Comparison of ENCODE assay signal across 20 cellular contexts in the genomic region with DNA sequence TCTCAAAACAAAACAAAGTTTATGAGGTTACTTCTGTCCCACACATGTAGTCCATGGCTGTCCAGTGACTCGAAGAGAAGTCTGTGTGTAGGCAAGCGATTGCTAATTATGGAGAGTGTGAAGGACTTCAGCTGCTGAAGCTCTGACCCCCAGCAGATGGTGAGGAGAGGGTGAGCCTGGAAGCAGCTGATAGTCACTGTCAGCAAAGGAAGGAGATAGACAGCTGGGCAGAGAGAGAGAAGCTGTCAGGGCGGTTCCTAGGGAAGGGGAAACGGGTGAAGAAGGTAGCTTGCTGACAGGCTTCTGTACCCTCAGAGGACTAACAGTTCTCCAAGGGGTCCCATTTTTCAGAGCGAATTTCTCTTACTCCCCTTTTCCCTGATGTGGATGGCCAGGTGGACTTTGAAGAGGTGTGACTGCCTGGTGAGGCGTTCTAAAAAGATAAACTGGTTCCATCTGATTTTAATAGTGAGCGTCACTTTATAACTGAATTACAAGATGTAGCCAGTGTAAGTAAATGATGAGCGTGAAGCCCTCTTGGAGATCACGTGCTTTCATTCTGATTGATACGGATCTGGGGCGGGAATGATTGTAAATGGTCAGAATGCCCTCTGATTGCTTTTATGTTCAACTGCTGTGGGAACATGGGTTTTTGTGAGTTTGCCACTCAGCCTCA.
"Had no signal": no experiment of that assay in that cellular context is flagged by ENCODE, and none has a peak within 500 bp of the region (broad histone marks: within the 10 kb centered on the region; RNA-seq: fewer than 3 reads in every experiment).

No MANE protein-coding gene starts in this region.

- H3K79me2 ChIP-seq: hepatocyte had no signal

- H3K27ac ChIP-seq: adrenal gland, dorsolateral prefrontal cortex, hepatocyte, left lung, right atrium auricular region, upper lobe of left lung had no signal

- H3K9me3 ChIP-seq: adrenal gland, left lung, right atrium auricular region, upper lobe of left lung had no signal

- H3K4me3 ChIP-seq: adrenal gland, dorsolateral prefrontal cortex, hepatocyte, left lung, right atrium auricular region, upper lobe of left lung had no signal

- H3K27me3 ChIP-seq: adrenal gland, dorsolateral prefrontal cortex, hepatocyte, left lung, right atrium auricular region, upper lobe of left lung had no signal

- H3K4me1 Mint-ChIP-seq: activated T-helper 17 cell treated with anti-CD3 and anti-CD28 coated beads, Interleukin-2, amount 50 U/mL, for 72 hours; endodermal cell; T-helper 17 cell had no signal

- H2AFZ ChIP-seq: hepatocyte had no signal

- H3K27ac Mint-ChIP-seq: activated T-helper 17 cell treated with anti-CD3 and anti-CD28 coated beads, Interleukin-2, amount 50 U/mL, for 72 hours; endodermal cell; progenitor cell of endocrine pancreas; stimulated activated naive CD8-positive, alpha-beta T cell treated with anti-CD3 and anti-CD28 coated beads, Interleukin-15, Interleukin-2, amounts not matched to agents 100 ng/mL and 50 ng/mL, for 24 hours; T-helper 17 cell had no signal

- H3K4me2 ChIP-seq: hepatocyte had no signal

- H3K27me3 Mint-ChIP-seq: activated T-helper 17 cell treated with anti-CD3 and anti-CD28 coated beads, Interleukin-2, amount 50 U/mL, for 72 hours; naive thymus-derived CD8-positive, alpha-beta T cell; progenitor cell of endocrine pancreas; stimulated activated naive CD8-positive, alpha-beta T cell treated with anti-CD3 and anti-CD28 coated beads, Interleukin-15, Interleukin-2, amounts not matched to agents 100 ng/mL and 50 ng/mL, for 24 hours; T-helper 17 cell had no signal

- DNase-seq: activated CD4-positive, alpha-beta T cell treated with anti-CD3 and anti-CD28 coated beads, Interleukin-2, amount 50 U/mL, for 1 hour; activated CD8-positive, alpha-beta memory T cell treated with anti-CD3 and anti-CD28 coated beads for 24 hours; activated naive CD4-positive, alpha-beta T cell treated with Interleukin-2 at 50 U/mL for 16 hours; adrenal gland; dorsolateral prefrontal cortex; endodermal cell; islet precursor cell; left lung; naive thymus-derived CD8-positive, alpha-beta T cell; occipital lobe; small intestine; stimulated activated CD4-positive, alpha-beta T cell treated with anti-CD3 and anti-CD28 coated beads, Interleukin-4, amount 100 ng/mL, for 24 hours; T-helper 17 cell; upper lobe of left lung had no signal

- H3K4me3 Mint-ChIP-seq: activated T-helper 17 cell treated with anti-CD3 and anti-CD28 coated beads, Interleukin-2, amount 50 U/mL, for 72 hours; endodermal cell; naive thymus-derived CD8-positive, alpha-beta T cell; stimulated activated naive CD8-positive, alpha-beta T cell treated with anti-CD3 and anti-CD28 coated beads, Interleukin-15, Interleukin-2, amounts not matched to agents 100 ng/mL and 50 ng/mL, for 24 hours; T-helper 17 cell had no signal

- H3K9me3 Mint-ChIP-seq: activated T-helper 17 cell treated with anti-CD3 and anti-CD28 coated beads, Interleukin-2, amount 50 U/mL, for 72 hours; naive thymus-derived CD8-positive, alpha-beta T cell; stimulated activated naive CD8-positive, alpha-beta T cell treated with anti-CD3 and anti-CD28 coated beads, Interleukin-15, Interleukin-2, amounts not matched to agents 100 ng/mL and 50 ng/mL, for 24 hours had no signal

- ATAC-seq: activated CD4-positive, CD25-positive, alpha-beta regulatory T cell treated with anti-CD3 and anti-CD28 coated beads, Interleukin-2, amount 50 U/mL, for 24 hours; activated T-helper 17 cell treated with anti-CD3 and anti-CD28 coated beads, Interleukin-2, amount 50 U/mL, for 72 hours; left lung; naive thymus-derived CD8-positive, alpha-beta T cell; T-helper 17 cell had no signal
